Comparison of ENCODE assay signal across 31 cellular contexts in the genomic region with DNA sequence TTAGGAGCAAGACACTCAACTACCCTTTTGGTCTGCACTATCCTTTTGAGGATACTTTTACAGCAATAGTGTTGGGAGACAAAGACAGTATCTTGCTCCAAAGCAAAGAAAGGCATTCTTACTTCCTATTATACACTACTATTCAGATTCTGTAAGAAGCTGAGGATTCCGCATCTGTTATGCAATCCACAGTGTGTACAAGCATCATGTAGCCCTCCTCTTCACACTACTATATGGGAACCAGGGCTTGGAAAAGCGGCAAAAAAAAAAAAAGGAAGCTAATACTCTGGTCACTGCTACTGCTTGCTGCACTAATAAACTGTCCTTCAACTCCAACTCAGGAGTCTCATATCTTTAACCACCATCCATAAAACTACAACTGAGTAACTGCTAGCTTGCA. TPM values are rescaled to one million over a fixed set of nuclear protein-coding genes. Genes with fewer than 3 reads are reported as not detected.
A peak's percentile ranks its signal among the peaks of the same experiment; 100 is the strongest.
DNase-seq lines count a peak whose midpoint lies in the region; ATAC-seq, FAIRE-seq and TF ChIP-seq lines count a peak whose summit lies in the region.
"Had no signal": no experiment of that assay in that cellular context is flagged by ENCODE, and none has a peak within 500 bp of the region (broad histone marks: within the 10 kb centered on the region; RNA-seq: fewer than 3 reads in every experiment).

No MANE protein-coding gene starts in this region.

- H3K18ac ChIP-seq in H1 (ENCODE audit: extremely low read depth, low read length): no peak overlapping the region

- POLR2A ChIA-PET in H1 (lab: Charles Lee; ENCODE audit: partially characterized antibody): no interaction called here

- no peak overlapping the region for H2BK120ac ChIP-seq in H1 (replicated peaks; ENCODE audit: low read depth, low read length)

- no peaks in the 10 kb centered on the region for H3K27me3 ChIP-seq in H1 (replicated peaks in 1 of 4; ENCODE audit: control insufficient read depth in 3 of 4, extremely low read depth in 1 of 4, insufficient read depth in 3 of 4, low read length in 3 of 4)
- no peaks in the 10 kb centered on the region for H3K27me3 ChIP-seq in neural progenitor cell

- H2BK5ac ChIP-seq in H1 (ENCODE audit: low read depth, low read length): no peak overlapping the region

- no peak overlapping the region for H4K91ac ChIP-seq in H1 (replicated peaks; ENCODE audit: insufficient read length, low read length)

- H3K27ac ChIP-seq in H1 (ENCODE audit: low read depth, low read length): no peak overlapping the region
- no peak overlapping the region for H3K27ac ChIP-seq in neural progenitor cell
- H3K27ac ChIP-seq: 22Rv1, GM23248, psoas muscle had no signal

- peaks cover under 1% of the 10 kb centered on the region for H3K9me3 Mint-ChIP-seq in neural progenitor cell
- H3K9me3 Mint-ChIP-seq: immature natural killer cell; stimulated activated memory B cell treated with anti-CD40 and anti-IgM and Interleukin-4, amounts not matched to agents 10 μg/mL and 1 μg/mL and 100 μg/mL, for 72 hours; T-cell had no signal

- TF ChIP-seq EP300 in H1 (IDR thresholded peaks at IDR 0.05; ENCODE audit: borderline replicate concordance in 1 of 2, low read depth in 2 of 2, low read length in 2 of 2): no peak

- H4K8ac ChIP-seq in H1 (ENCODE audit: extremely low read depth, insufficient read depth, low read length): no peak overlapping the region

- no peak overlapping the region for H3K56ac ChIP-seq in H1 (replicated peaks; ENCODE audit: insufficient read length, low read depth, low read length)

- H2BK12ac ChIP-seq in H1 (ENCODE audit: low read depth, low read length): no peak overlapping the region

- no peaks in the 10 kb centered on the region for H3K27me3 Mint-ChIP-seq in neural progenitor cell (ENCODE audit: insufficient read depth, low read depth)
- H3K27me3 Mint-ChIP-seq: effector memory CD8-positive, alpha-beta T cell; stimulated activated memory B cell treated with anti-CD40 and anti-IgM and Interleukin-4, amounts not matched to agents 10 μg/mL and 1 μg/mL and 100 μg/mL, for 72 hours; T-cell had no signal

- H3K4me1 ChIP-seq in H1 (replicated peaks in 1 of 4; ENCODE audit: control insufficient read depth in 3 of 4, insufficient read depth in 4 of 4, low read length in 3 of 4) (no peaks in the 10 kb centered on the region), neural progenitor cell (peaks cover 11% of the 10 kb centered on the region)

- H3K36me3 ChIP-seq in H1 (ENCODE audit: control insufficient read depth in 2 of 4, insufficient read depth in 4 of 4, low read length in 3 of 4) (no peaks in the 10 kb centered on the region; a peak in 1 of 8 replicates), neural progenitor cell (no peaks in the 10 kb centered on the region)

- no peak for TF ChIP-seq POLR2A in H1 (IDR thresholded peaks at IDR 0.05; ENCODE audit: control extremely low read depth in 1 of 2, low read depth in 2 of 2, low read length in 2 of 2)

- H3K9ac ChIP-seq in H1 (replicated peaks in 1 of 4; ENCODE audit: extremely low read depth in 1 of 4, low read depth in 3 of 4, low read length in 3 of 4) (no peak overlapping the region), neural progenitor cell (no peak overlapping the region)
- H3K9ac ChIP-seq: GM23248 had no signal

- no peak overlapping the region for H2BK20ac ChIP-seq in H1 (ENCODE audit: low read length)

- peak overlapping the region; percentile 21 for H3K23ac ChIP-seq in H1 (ENCODE audit: insufficient read length)

- H3K4me2 ChIP-seq in H1 (ENCODE audit: insufficient read depth in 1 of 2, low read depth in 2 of 2, low read length in 2 of 2) (no peak overlapping the region), neural progenitor cell (peak overlapping the region; percentile 16)

- TF ChIP-seq CTCF in H1 (IDR thresholded peaks at IDR 0.05; ENCODE audit: control extremely low read depth in 1 of 3, insufficient read depth in 1 of 3, low read depth in 1 of 3, low read length in 3 of 3): no peak
- no peak for TF ChIP-seq CTCF in neural progenitor cell (IDR thresholded peaks at IDR 0.05)

- no peak overlapping the region for H3K14ac ChIP-seq in H1 (ENCODE audit: insufficient read length)

- no peaks in the 10 kb centered on the region for H3K9me3 ChIP-seq in H1 (ENCODE audit: insufficient read depth in 2 of 2, low read depth in 1 of 2, low read length in 1 of 2)
- H3K9me3 ChIP-seq in neural progenitor cell (ENCODE audit: low read depth): no peaks in the 10 kb centered on the region
- H3K9me3 ChIP-seq: psoas muscle had no signal

- H3K36me3 Mint-ChIP-seq in neural progenitor cell: peaks cover 4% of the 10 kb centered on the region

- H3K27ac Mint-ChIP-seq in neural progenitor cell: no peak overlapping the region
- H3K27ac Mint-ChIP-seq: stimulated activated memory B cell treated with anti-CD40 and anti-IgM and Interleukin-4, amounts not matched to agents 10 μg/mL and 1 μg/mL and 100 μg/mL, for 72 hours; T-cell had no signal

- no peaks in the 10 kb centered on the region for H3K4me1 Mint-ChIP-seq in neural progenitor cell

- ATAC-seq in GM18909 (IDR thresholded peaks at IDR 0.05; ENCODE audit: poor library complexity, unreplicated experiment) (no peak), HG03469 (IDR thresholded peaks at IDR 0.05; ENCODE audit: unreplicated experiment) (no peak)
- ATAC-seq: effector memory CD8-positive, alpha-beta T cell; left colon; psoas muscle; stimulated activated memory B cell treated with anti-CD40 and anti-IgM and Interleukin-4, amounts not matched to agents 10 μg/mL and 1 μg/mL and 100 μg/mL, for 72 hours; T-cell had no signal

- CTCF ChIA-PET in H1 (lab: Charles Lee; ENCODE audit: partially characterized antibody): interaction anchor here (0.9 to 1.3 kb wide), 4 partner anchors 16 to 41 kb away, joined by 3 to 5 read pairs (median 3); no protein-coding TSS in a partner anchor

- FAIRE-seq in GM18507 (lab: Jason Lieb, UNC) (peak; percentile 36), H1 (lab: Jason Lieb, UNC) (no peak)
- FAIRE-seq: HTR-8/SVneo had no signal

- H2BK15ac ChIP-seq in H1 (ENCODE audit: low read length): no peak overlapping the region

- DNase-seq in DMS53 (lab: John Stamatoyannopoulos, UW): peak; percentile 19
- no peak for DNase-seq in DMS53 treated with DMSO at 0.1 percent for 48 hours (lab: John Stamatoyannopoulos, UW; ENCODE audit: unreplicated experiment)
- DNase-seq in GM18507 (ENCODE audit: extremely low spot score, insufficient read length, low read depth): no peak
- DNase-seq in H1 (ENCODE audit: low read depth in 1 of 2, low spot score in 2 of 2): no peak
- DNase-seq in neural progenitor cell (ENCODE audit: low spot score): no peak
- DNase-seq in anterior cingulate cortex (lab: John Stamatoyannopoulos, UW): no peak
- DNase-seq: activated CD4-positive, alpha-beta T cell treated with anti-CD3 and anti-CD28 coated beads, Interleukin-2, amount 50 U/mL, for 48 hours; activated T-cell treated with anti-CD3 and anti-CD28 coated beads, Interleukin-2, amount 50 U/mL, for 48 hours; C1 segment of cervical spinal cord; central memory CD4-positive, alpha-beta T cell; COR-L47; effector memory CD8-positive, alpha-beta T cell; GM23248; immature natural killer cell; KBM-7; left colon; NCI-H1417; NCI-H2029 treated with DMSO at 0.1 percent for 48 hours; NCI-H226; NCI-H526 treated with DMSO at 0.1 percent for 48 hours; NK-92 treated with Interleukin-12 subunit alpha and Interleukin-12 subunit beta, amount 100 ng/mL, for 24 hours; nucleus accumbens; psoas muscle; substantia nigra; T-cell; trophoblast cell had no signal

- TF ChIP-seq RAD21 in H1 (IDR thresholded peaks at IDR 0.05 in 1 of 2, conservative IDR thresholded peaks at IDR 0.05 in 1 of 2; ENCODE audit: low read depth in 2 of 2, low read length in 2 of 2): no peak

- H3K4me3 ChIP-seq in H1 (ENCODE audit: extremely low read depth in 1 of 4, insufficient read depth in 2 of 4, low read depth in 3 of 4, low read length in 4 of 4) (no peak overlapping the region), neural progenitor cell (no peak overlapping the region)
- H3K4me3 ChIP-seq: GM23248, psoas muscle had no signal

- no peaks in the 10 kb centered on the region for H3K23me2 ChIP-seq in H1 (ENCODE audit: low read depth, low read length)

- no peak overlapping the region for H4K5ac ChIP-seq in H1 (ENCODE audit: insufficient read length, low read depth, low read length)

- no peak overlapping the region for H2AFZ ChIP-seq in H1 (ENCODE audit: low read length)
- H2AFZ ChIP-seq in neural progenitor cell (replicated peaks): no peak overlapping the region
- H2AFZ ChIP-seq: GM23248 had no signal

- H3F3A ChIP-seq in neural progenitor cell (ENCODE audit: low read depth): no peaks in the 10 kb centered on the region

- H3K4me3 Mint-ChIP-seq in neural progenitor cell: no peak overlapping the region
- H3K4me3 Mint-ChIP-seq: effector memory CD8-positive, alpha-beta T cell; immature natural killer cell; stimulated activated memory B cell treated with anti-CD40 and anti-IgM and Interleukin-4, amounts not matched to agents 10 μg/mL and 1 μg/mL and 100 μg/mL, for 72 hours; T-cell had no signal

- 88% methylated on average over 2 of the region's 2 CpGs; no CpG with 5 or more reads in 1 of the 2 experiments for WGBS in H1 (ENCODE audit: extremely low coverage in 1 of 2, insufficient coverage in 1 of 2, insufficient read length in 1 of 2, insufficient replicate concordance in 2 of 2, low coverage in 1 of 2, low lambda C conversion rate in 2 of 2, missing lambda C conversion rate in 1 of 2), 2 experiments

- H3K79me1 ChIP-seq in H1 (ENCODE audit: low read depth, low read length): 0 out of 2 replicates have a peak, but pooled peaks cover 4% of the 10 kb centered on the region

- H4K20me1 ChIP-seq in H1 (replicated peaks in 1 of 2; ENCODE audit: control insufficient read depth in 1 of 2, insufficient read depth in 2 of 2, low read length in 2 of 2): peaks cover 0 to 2% of the 10 kb centered on the region in 2 experiments
- H4K20me1 ChIP-seq in neural progenitor cell (ENCODE audit: low read depth): peaks cover 7% of the 10 kb centered on the region

- no peak overlapping the region for H2AK5ac ChIP-seq in H1 (ENCODE audit: low read depth, low read length)

- no peak overlapping the region for H3K4ac ChIP-seq in H1 (replicated peaks; ENCODE audit: insufficient read length, low read depth, low read length)

- peaks cover 0 to 55% of the 10 kb centered on the region in 2 experiments; a peak in 2 of 4 replicates for H3K79me2 ChIP-seq in H1 (ENCODE audit: control insufficient read depth in 1 of 2, insufficient read depth in 2 of 2, low read length in 2 of 2)
- peaks cover 40% of the 10 kb centered on the region for H3K79me2 ChIP-seq in neural progenitor cell (ENCODE audit: low read depth)

RNA-seq across cellular contexts. Expression of a gene that starts 59.1 kb away (rescaled TPM):
- total RNA-seq in H1 (2021; fragmentation: NEBNext Ultra II Directional; extraction: Animal tissue kit (Norgen Biotek cat#: 25700)): 26.7 and 28.9 TPM in 2 replicates
- 4.5 and 6.0 TPM in 2 replicates for polyA plus RNA-seq in H1 (2011; rRNA removed)
- polyA plus RNA-seq in H1 (2011; cell fraction: cytosol; rRNA removed): 8.9 TPM
- 5.4 TPM for polyA plus RNA-seq in H1 (2011; cell fraction: nucleus; rRNA removed)
- 13.9 to 28.5 TPM (median 18.1 TPM) in 4 replicates for polyA plus RNA-seq in H1 (2012, experiment 1 of 2)
- polyA plus RNA-seq in H1 (2012, experiment 2 of 2): 2.1 TPM
- polyA plus RNA-seq in H1 (2013, experiment 1 of 2): 11.1 TPM
- 11.7 TPM for polyA plus RNA-seq in H1 (2013, experiment 2 of 2)
- polyA minus RNA-seq in H1 (2011; rRNA and poly(A)+ RNA removed): 19.5 and 23.7 TPM in 2 replicates
- polyA minus RNA-seq in H1 (2011; cell fraction: cytosol; rRNA and poly(A)+ RNA removed): 13.4 TPM
- 66.2 TPM for polyA minus RNA-seq in H1 (2011; cell fraction: nucleus; rRNA and poly(A)+ RNA removed)
- 43.9 TPM in 2 replicates for total RNA-seq in neural progenitor cell (ENCODE audit: low replicate concordance)
